ENCODE assay signal across 7 cellular contexts in genomic region chr14:49853158-49853477, GRCh38. TPM values are rescaled to one million over a fixed set of nuclear protein-coding genes. Genes with fewer than 3 reads are reported as not detected.
DNase-seq lines count a peak whose midpoint lies in the region; ATAC-seq and TF ChIP-seq lines count a peak whose summit lies in the region.

No MANE protein-coding gene starts in this region.

- peak overlapping the region; percentile 89 for H3K4me3 ChIP-seq in IMR-90 (ENCODE audit: insufficient read depth, low read depth, low read length)
- peak overlapping the region; percentile 71 to 100 (median 91) for H3K4me3 ChIP-seq in dorsolateral prefrontal cortex

- in situ Hi-C loops in IMR-90 (cut with MboI; ENCODE audit: low sequenced_read_pairs) = no loop called here

- H3K27ac ChIP-seq in IMR-90 (ENCODE audit: insufficient read depth, low read length) (peak overlapping the region; percentile 97), dorsolateral prefrontal cortex (peak overlapping the region; percentile 70 to 96 (median 91))

- intact Hi-C loops in IMR-90 (cut with micrococcal nuclease) = loop anchor here (5.0 kb wide), 1 partner anchor 221 kb away; no protein-coding TSS in a partner anchor
- intact Hi-C loops in dorsolateral prefrontal cortex (cut with DNase I) = loop anchor here (2.0 to 5.0 kb wide), 4 partner anchors 86 to 379 kb away; partner anchors contain the start of genes DNAAF2 (in 1 of the 2), KLHDC2 (in 1 of the 2) and SOS2 (in 1 of the 2)

- DNase-seq in IMR-90 (no peak), dorsolateral prefrontal cortex (no peak), NCI-H2081 (lab: John Stamatoyannopoulos, UW) (no peak), UCSD-AML1 (lab: John Stamatoyannopoulos, UW; ENCODE audit: unreplicated experiment) (no peak), T1000 (lab: John Stamatoyannopoulos, UW) (no peak)
- DNase-seq in natural killer cell treated with Interleukin-12 subunit alpha and Interleukin-12 subunit beta and Interleukin-15 and Interleukin-18, amount 100 ng/mL, for 72 hours (ENCODE audit: low spot score) = no peak

- CTCF ChIA-PET in IMR-90 (lab: Yijun Ruan, JAX) = interaction anchor here (0.6 to 3.2 kb wide), 8 partner anchors 8 to 342 kb away, joined by 3 to 41 read pairs (median 4); no protein-coding TSS in a partner anchor

- peak overlapping the region; percentile 6 for H3K18ac ChIP-seq in IMR-90 (ENCODE audit: low read depth, low read length)

- H4K5ac ChIP-seq in IMR-90 (ENCODE audit: low read depth, low read length) = peak overlapping the region; percentile 92

- WGBS in IMR-90 (ENCODE audit: extremely low coverage in 2 of 2, insufficient read length in 1 of 2), 2 experiments = 0% methylated on average over 5 of the region's 14 CpGs; no CpG with 5 or more reads in 1 of the 2 experiments

- H3K9ac ChIP-seq in IMR-90 (ENCODE audit: low read depth, low read length) = peak overlapping the region; percentile 99

- H2BK5ac ChIP-seq in IMR-90 (ENCODE audit: low read depth, low read length, poor library complexity, severe bottlenecking) = peak overlapping the region; percentile 89

- H3K4me2 ChIP-seq in IMR-90 (ENCODE audit: low read depth, low read length) = peak overlapping the region; percentile 76

- H4K91ac ChIP-seq in IMR-90 (ENCODE audit: insufficient read depth, low read depth, low read length) = peak overlapping the region; percentile 93

- H2BK15ac ChIP-seq in IMR-90 (ENCODE audit: low read depth, low read length) = peak overlapping the region; percentile 97; the same call in 1 of the 3 replicates

- H3K36me3 Mint-ChIP-seq in natural killer cell treated with Interleukin-12 subunit alpha and Interleukin-12 subunit beta and Interleukin-15 and Interleukin-18, amount 100 ng/mL, for 72 hours = peaks cover 13% of the 10 kb centered on the region

- no peaks in the 10 kb centered on the region for H3K9me3 ChIP-seq in IMR-90 (ENCODE audit: control insufficient read depth, insufficient read depth, low read length)

- peaks cover 35 to 52% of the 10 kb centered on the region in 2 donors for H3K4me1 Mint-ChIP-seq in natural killer cell treated with Interleukin-12 subunit alpha and Interleukin-12 subunit beta and Interleukin-15 and Interleukin-18, amount 100 ng/mL, for 72 hours (ENCODE audit: low read depth in 2 of 2)

- peak overlapping the region; percentile 92 for H3K4me3 Mint-ChIP-seq in natural killer cell treated with Interleukin-12 subunit alpha and Interleukin-12 subunit beta and Interleukin-15 and Interleukin-18, amount 100 ng/mL, for 72 hours

- peak overlapping the region; percentile 94 for H3K14ac ChIP-seq in IMR-90 (replicated peaks; ENCODE audit: low read depth, low read length)

- no peaks in the 10 kb centered on the region; the same call in 1 of the 2 replicates for H4K20me1 ChIP-seq in IMR-90 (ENCODE audit: insufficient read depth, low read length)

- ATAC-seq in GM21390 (IDR thresholded peaks at IDR 0.05; ENCODE audit: unreplicated experiment) (peak; percentile 8), IMR-90 (ENCODE audit: low read depth) (peak; percentile 4)
- ATAC-seq in natural killer cell treated with Interleukin-12 subunit alpha and Interleukin-12 subunit beta and Interleukin-15 and Interleukin-18, amount 100 ng/mL, for 72 hours = peak in 1 of 2 donors; percentile 14

- peak overlapping the region; percentile 95; the same call in 1 of the 2 replicates for H2BK120ac ChIP-seq in IMR-90 (ENCODE audit: low read depth, low read length)

- peak overlapping the region; percentile 89 to 98 for H3K27ac Mint-ChIP-seq in natural killer cell treated with Interleukin-12 subunit alpha and Interleukin-12 subunit beta and Interleukin-15 and Interleukin-18, amount 100 ng/mL, for 72 hours

- no peak for TF ChIP-seq POLR2A in IMR-90 (IDR thresholded peaks at IDR 0.05; ENCODE audit: low read depth, low read length)

- H3K36me3 ChIP-seq in IMR-90 (ENCODE audit: control insufficient read depth, insufficient read depth, low read length) = peaks cover 4% of the 10 kb centered on the region

- peak overlapping the region; percentile 54; the same call in 1 of the 2 replicates for H2AK5ac ChIP-seq in IMR-90 (ENCODE audit: low read depth, low read length)

- no peaks in the 10 kb centered on the region for H3K4me1 ChIP-seq in IMR-90 (ENCODE audit: control insufficient read depth, insufficient read depth, low read length)

- H2AK9ac ChIP-seq in IMR-90 (replicated peaks; ENCODE audit: low read depth, low read length, poor library complexity) = no peak overlapping the region

- peak overlapping the region; percentile 72 for H3K4ac ChIP-seq in IMR-90 (ENCODE audit: low read depth, low read length)

- dilution Hi-C loops in IMR-90 (cut with HindIII; ENCODE audit: low sequenced_read_pairs, unreplicated experiment) = loop anchor here (25.0 kb wide), 1 partner anchor 134 kb away; no protein-coding TSS in a partner anchor

- no peaks in the 10 kb centered on the region for H3K27me3 Mint-ChIP-seq in natural killer cell treated with Interleukin-12 subunit alpha and Interleukin-12 subunit beta and Interleukin-15 and Interleukin-18, amount 100 ng/mL, for 72 hours

- no peaks in the 10 kb centered on the region for H3K9me1 ChIP-seq in IMR-90 (ENCODE audit: insufficient read depth, low read length)

- TF ChIP-seq CTCF in IMR-90 (conservative IDR thresholded peaks at IDR 0.05; ENCODE audit: low read depth, low read length) = no peak
- TF ChIP-seq CTCF in dorsolateral prefrontal cortex (IDR thresholded peaks at IDR 0.05 in 54 of 56, conservative IDR thresholded peaks at IDR 0.05 in 2 of 56; ENCODE audit: low read depth in 1 of 56, partially characterized antibody in 56 of 56) = peak in 19 of 56 donors; percentile 0 to 66 (median 6)

- peak overlapping the region; percentile 80 to 99 for H4K8ac ChIP-seq in IMR-90 (ENCODE audit: low read depth in 2 of 2, low read length in 2 of 2)

- 0 out of 2 replicates have a peak overlapping the region, but pooled peaks have one; percentile 1 for H2BK20ac ChIP-seq in IMR-90 (ENCODE audit: low read depth, low read length)

- H3K27me3 ChIP-seq in IMR-90 (ENCODE audit: control insufficient read depth, insufficient read depth, low read length) = no peaks in the 10 kb centered on the region
- H3K27me3 ChIP-seq in dorsolateral prefrontal cortex = no peaks in the 10 kb centered on the region

- H3K79me1 ChIP-seq in IMR-90 (ENCODE audit: low read depth in 1 of 2, low read length in 2 of 2) = peaks cover 7 to 18% of the 10 kb centered on the region in 2 experiments

- no peaks in the 10 kb centered on the region for H3K9me3 Mint-ChIP-seq in natural killer cell treated with Interleukin-12 subunit alpha and Interleukin-12 subunit beta and Interleukin-15 and Interleukin-18, amount 100 ng/mL, for 72 hours

- peak overlapping the region; percentile 92 for H2AFZ ChIP-seq in IMR-90 (replicated peaks; ENCODE audit: low read length, poor library complexity)

- peak overlapping the region; percentile 91 for H3K56ac ChIP-seq in IMR-90 (ENCODE audit: extremely low read depth, insufficient read depth, low read length)

- no peak for TF ChIP-seq RAD21 in IMR-90 (IDR thresholded peaks at IDR 0.05; ENCODE audit: low read length)

- peak overlapping the region; percentile 70 for H3K23ac ChIP-seq in IMR-90 (ENCODE audit: low read depth, low read length)

- POLR2A ChIA-PET in IMR-90 (lab: Charles Lee; ENCODE audit: unreplicated experiment) = interaction anchor here (0.5 to 0.6 kb wide), 2 partner anchors 151 to 261 kb away, joined by 4 to 11 read pairs; no protein-coding TSS in a partner anchor

- BruUV-seq in IMR-90 (replicated peaks; lab: Mats Ljungman, UMichigan) = no TSS peak

TF ChIP-seq in IMR-90, 13 proteins besides CTCF, POLR2A, EP300 and RAD21:
- TF ChIP-seq NFE2L2 (IDR thresholded peaks at IDR 0.05; ENCODE audit: low read depth, low read length) (no peak), MAFK (IDR thresholded peaks at IDR 0.05; ENCODE audit: low read depth, low read length) (no peak), MAZ (IDR thresholded peaks at IDR 0.05; ENCODE audit: borderline replicate concordance, low read depth, low read length) (no peak), SMC3 (IDR thresholded peaks at IDR 0.05; ENCODE audit: low read depth, low read length) (no peak), MXI1 (IDR thresholded peaks at IDR 0.05; ENCODE audit: borderline replicate concordance, low read depth, low read length) (no peak), BHLHE40 (IDR thresholded peaks at IDR 0.05; ENCODE audit: low read depth, low read length) (0 out of 2 replicates have a peak, but pooled peaks have one; percentile 1), RFX5 (IDR thresholded peaks at IDR 0.05; ENCODE audit: low read depth, low read length) (no peak), FOS (IDR thresholded peaks at IDR 0.05; ENCODE audit: low read depth, low read length) (no peak), ELK1 (IDR thresholded peaks at IDR 0.05; ENCODE audit: borderline replicate concordance, low read depth, low read length) (no peak)

RNA-seq across cellular contexts. Expression of gene NEMF, which starts 0.5 kb away (rescaled TPM):
- total RNA-seq in IMR-90 (2012; rRNA removed) (30.5 and 76.1 TPM in 2 replicates), dorsolateral prefrontal cortex (100 to 1,000 TPM in 116 of 120 experiments, 10 to 100 TPM in 4; 91.8 to 161 (median 124) TPM)
- 19.3 and 19.5 TPM in 2 replicates for polyA plus RNA-seq in IMR-90 (2012; rRNA removed)
- polyA plus RNA-seq in IMR-90 (2012; cell fraction: cytosol; rRNA removed) = 0.86 and 1.4 TPM in 2 replicates
- polyA plus RNA-seq in IMR-90 (2012; cell fraction: nucleus; rRNA removed; ENCODE audit: low replicate concordance) = 4.3 and 28.1 TPM in 2 replicates
- total RNA-seq in natural killer cell treated with Interleukin-12 subunit alpha and Interleukin-12 subunit beta and Interleukin-15 and Interleukin-18, amount 100 ng/mL, for 72 hours = 100 to 1,000 TPM in 1 of 2 donors, 10 to 100 TPM in 1; 95.2 to 120 TPM

RNA-seq across cellular contexts. Expression of gene ARF6, which starts 39.8 kb away (rescaled TPM):
- total RNA-seq in IMR-90 (2012; rRNA removed) (40.1 and 65.8 TPM in 2 replicates), dorsolateral prefrontal cortex (10 to 100 TPM; 16.6 to 28.7 (median 22.5) TPM)
- polyA plus RNA-seq in IMR-90 (2012; rRNA removed) = 28.8 and 32.1 TPM in 2 replicates
- 22.1 and 31.2 TPM in 2 replicates for polyA plus RNA-seq in IMR-90 (2012; cell fraction: cytosol; rRNA removed)
- polyA plus RNA-seq in IMR-90 (2012; cell fraction: nucleus; rRNA removed; ENCODE audit: low replicate concordance) = 16.1 and 17.6 TPM in 2 replicates
- 100 to 1,000 TPM; 147 to 175 TPM for total RNA-seq in natural killer cell treated with Interleukin-12 subunit alpha and Interleukin-12 subunit beta and Interleukin-15 and Interleukin-18, amount 100 ng/mL, for 72 hours
